Comparison of ENCODE assay signal across 15 cellular contexts in the genomic region with DNA sequence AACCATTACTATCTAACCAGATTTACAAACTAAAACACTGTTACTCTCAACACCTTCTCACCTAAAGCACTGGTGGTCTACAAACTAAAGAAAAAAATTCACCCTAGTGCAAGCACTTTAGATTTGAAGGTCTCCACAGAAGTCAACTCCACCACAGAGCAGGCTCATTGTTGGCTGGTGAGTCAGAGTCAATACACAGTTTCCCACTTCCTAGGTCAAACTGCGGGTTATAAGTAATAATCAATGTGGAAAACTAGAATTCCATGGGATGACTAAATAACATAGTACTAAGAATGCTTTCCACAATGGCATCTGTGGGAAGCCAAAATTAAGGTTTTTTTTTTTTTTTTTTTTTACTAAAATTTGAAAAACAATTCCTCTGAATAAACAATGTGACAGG.
A peak's percentile ranks its signal among the peaks of the same experiment; 100 is the strongest.
DNase-seq lines count a peak whose midpoint lies in the region; ATAC-seq and TF ChIP-seq lines count a peak whose summit lies in the region.
"Had no signal": no experiment of that assay in that cellular context is flagged by ENCODE, and none has a peak within 500 bp of the region (broad histone marks: within the 10 kb centered on the region; RNA-seq: fewer than 3 reads in every experiment).

No MANE protein-coding gene starts in this region.

- H2AFZ ChIP-seq in hepatocyte = no peak overlapping the region

- no peak overlapping the region for H3K4me2 ChIP-seq in hepatocyte

- H3K27me3 ChIP-seq in ascending aorta = no peaks in the 10 kb centered on the region
- H3K27me3 ChIP-seq in hepatocyte = no peaks in the 10 kb centered on the region
- H3K27me3 ChIP-seq in aorta (ENCODE audit: control insufficient read depth in 1 of 2, insufficient read depth in 2 of 2, low read length in 1 of 2) = no peaks in the 10 kb centered on the region
- H3K27me3 ChIP-seq: right lobe of liver, suprapubic skin had no signal

- H3K27me3 Mint-ChIP-seq in HFFc6 (ENCODE audit: insufficient read depth) = no peaks in the 10 kb centered on the region; the same call in 1 of the 2 replicates
- H3K27me3 Mint-ChIP-seq: activated CD8-positive, alpha-beta memory T cell treated with anti-CD3 and anti-CD28 coated beads, Interleukin-2, amount 10 ng/mL, durations not matched to agents 7 days and 5 days; naive B cell had no signal

- H3K4me1 ChIP-seq in ascending aorta (peaks cover 5 to 45% of the 10 kb centered on the region in 2 donors), hepatocyte (ENCODE audit: insufficient read depth) (peaks cover 12% of the 10 kb centered on the region), aorta (ENCODE audit: control insufficient read depth in 1 of 2, insufficient read depth in 2 of 2, low read length in 2 of 2) (peaks cover 2 to 13% of the 10 kb centered on the region in 2 donors)
- H3K4me1 ChIP-seq: right lobe of liver had no signal

- ATAC-seq in aorta (ENCODE audit: low FRiP score) (no peak), GM21737 (IDR thresholded peaks at IDR 0.05; ENCODE audit: unreplicated experiment) (no peak)
- ATAC-seq: activated CD8-positive, alpha-beta memory T cell treated with anti-CD3 and anti-CD28 coated beads, Interleukin-2, amount 10 ng/mL, durations not matched to agents 7 days and 5 days had no signal

- H3K4me1 Mint-ChIP-seq in HFFc6 (ENCODE audit: low read depth) = peaks cover 29% of the 10 kb centered on the region
- H3K4me1 Mint-ChIP-seq: activated CD8-positive, alpha-beta memory T cell treated with anti-CD3 and anti-CD28 coated beads, Interleukin-2, amount 10 ng/mL, durations not matched to agents 7 days and 5 days had no signal

- TF ChIP-seq CTCF in HFFc6 (IDR thresholded peaks at IDR 0.05) (no peak), ascending aorta (IDR thresholded peaks at IDR 0.05) (no peak), hepatocyte (IDR thresholded peaks at IDR 0.05; ENCODE audit: poor library complexity) (no peak)

- H3K36me3 Mint-ChIP-seq in HFFc6 (ENCODE audit: low read depth) = peaks cover 36% of the 10 kb centered on the region
- H3K36me3 Mint-ChIP-seq: activated CD8-positive, alpha-beta memory T cell treated with anti-CD3 and anti-CD28 coated beads, Interleukin-2, amount 10 ng/mL, durations not matched to agents 7 days and 5 days; naive B cell had no signal

- peaks cover 5% of the 10 kb centered on the region for H3K79me2 ChIP-seq in hepatocyte

- WGBS in hepatocyte (ENCODE audit: low lambda C conversion rate, missing lambda C conversion rate) = 82% methylated on average over 1 of the region's 1 CpG
- WGBS in aorta, 2 donors = 95 to 100% methylated on average over 1 of the region's 1 CpG

- H3K9me3 Mint-ChIP-seq in HFFc6 = peaks cover 5% of the 10 kb centered on the region; the same call in 1 of the 2 replicates

- H3K9me2 ChIP-seq in hepatocyte (replicated peaks; ENCODE audit: insufficient read depth) = no peaks in the 10 kb centered on the region

- H3K4me3 Mint-ChIP-seq in HFFc6 = peak overlapping the region; percentile 68
- H3K4me3 Mint-ChIP-seq: activated CD8-positive, alpha-beta memory T cell treated with anti-CD3 and anti-CD28 coated beads, Interleukin-2, amount 10 ng/mL, durations not matched to agents 7 days and 5 days; naive B cell had no signal

- peak; percentile 84 for DNase-seq in HFFc6
- DNase-seq in ascending aorta (ENCODE audit: low spot score in 2 of 2) = no peak
- DNase-seq in hepatocyte (ENCODE audit: low spot score) = no peak
- DNase-seq in aorta = no peak
- no peak for DNase-seq in globus pallidus (ENCODE audit: low spot score)
- DNase-seq in OCI-M1 (lab: John Stamatoyannopoulos, UW) = no peak
- DNase-seq: activated CD8-positive, alpha-beta memory T cell treated with anti-CD3 and anti-CD28 coated beads, Interleukin-2, amount 10 ng/mL, durations not matched to agents 7 days and 5 days; effector memory CD4-positive, alpha-beta T cell; naive B cell; NCI-H446; right lobe of liver; SHP77 had no signal

- H4K20me1 ChIP-seq in hepatocyte (ENCODE audit: insufficient read depth, poor library complexity, severe bottlenecking) = no peaks in the 10 kb centered on the region

- intact Hi-C loops in ascending aorta (cut with DNase I) = loop anchor here (10.0 kb wide), 1 partner anchor 445 kb away; the partner anchor contains the start of gene GRIA2
- intact Hi-C loops in aorta (cut with DNase I) = loop anchor here in 1 of 2 donors (10.0 kb wide), 1 partner anchor 235 kb away; no protein-coding TSS in a partner anchor

- H3K27ac Mint-ChIP-seq in HFFc6 = peak overlapping the region; percentile 87
- H3K27ac Mint-ChIP-seq: activated CD8-positive, alpha-beta memory T cell treated with anti-CD3 and anti-CD28 coated beads, Interleukin-2, amount 10 ng/mL, durations not matched to agents 7 days and 5 days; naive B cell had no signal

- H3K36me3 ChIP-seq in ascending aorta (no peaks in the 10 kb centered on the region), hepatocyte (replicated peaks; ENCODE audit: insufficient read depth, low read depth) (no peaks in the 10 kb centered on the region), aorta (ENCODE audit: control insufficient read depth in 1 of 2, insufficient read depth in 2 of 2, low read length in 1 of 2) (no peaks in the 10 kb centered on the region)
- H3K36me3 ChIP-seq: right lobe of liver, suprapubic skin had no signal

- H3K4me3 ChIP-seq in ascending aorta (no peak overlapping the region), hepatocyte (no peak overlapping the region), aorta (ENCODE audit: low read length in 2 of 2) (no peak overlapping the region)
- H3K4me3 ChIP-seq: right lobe of liver, suprapubic skin had no signal

- H3K27ac ChIP-seq in ascending aorta (peak overlapping the region; percentile 22 to 48), hepatocyte (peak overlapping the region; percentile 41), aorta (ENCODE audit: low read depth in 1 of 2, low read length in 2 of 2) (peak overlapping the region; percentile 25 to 28)
- H3K27ac ChIP-seq: right lobe of liver, VCaP had no signal

- H3K9me3 ChIP-seq in ascending aorta (no peaks in the 10 kb centered on the region), hepatocyte (ENCODE audit: low read depth) (no peaks in the 10 kb centered on the region), aorta (ENCODE audit: control insufficient read depth, low read length) (no peaks in the 10 kb centered on the region)
- H3K9me3 ChIP-seq: right lobe of liver, suprapubic skin had no signal
